Comparison of ENCODE assay signal across 34 cellular contexts in genomic region chr19:21934131-21934530, GRCh38.
"Had no signal": no experiment of that assay in that cellular context is flagged by ENCODE, and none has a peak within 500 bp of the region (broad histone marks: within the 10 kb centered on the region; RNA-seq: fewer than 3 reads in every experiment).

No MANE protein-coding gene starts in this region.

- H3K9ac ChIP-seq: KMS-11 had no signal

- H3K27ac ChIP-seq: KMS-11 had no signal

- DNase-seq: Karpas-422, Kasumi-1, MG63, MM.1S, MV-4-11, NCI-H1048, NCI-H1092, NCI-H1092 treated with DMSO at 0.1 percent for 48 hours, NCI-H1105, NCI-H1105 treated with DMSO at 0.1 percent for 48 hours, NCI-H1417, NCI-H1417 treated with DMSO at 0.1 percent for 48 hours, NCI-H1436, NCI-H1436 treated with DMSO at 0.1 percent for 48 hours, NCI-H146, NCI-H1694, NCI-H1694 treated with DMSO at 0.1 percent for 48 hours, NCI-H187, NCI-H187 treated with DMSO at 0.1 percent for 48 hours, NCI-H1930, NCI-H2029, NCI-H2029 treated with DMSO at 0.1 percent for 48 hours, NCI-H2081, NCI-H2081 treated with DMSO at 0.1 percent for 48 hours, NCI-H2107, NCI-H2171, NCI-H2171 treated with DMSO at 0.1 percent for 48 hours, NCI-H2227 treated with DMSO at 0.1 percent for 48 hours, NCI-H226, NCI-H345, NCI-H446, NCI-H446 treated with DMSO at 0.1 percent for 48 hours, NCI-H510A had no signal

- H3K4me2 ChIP-seq: KMS-11 had no signal

- H3K27me3 ChIP-seq: MG63 had no signal

- H3K36me3 ChIP-seq: MG63 had no signal

- H3K9me3 ChIP-seq: MG63 had no signal

- H3K4me3 ChIP-seq: MG63 had no signal
